ENCODE assay signal across 8 cellular contexts in the genomic region with DNA sequence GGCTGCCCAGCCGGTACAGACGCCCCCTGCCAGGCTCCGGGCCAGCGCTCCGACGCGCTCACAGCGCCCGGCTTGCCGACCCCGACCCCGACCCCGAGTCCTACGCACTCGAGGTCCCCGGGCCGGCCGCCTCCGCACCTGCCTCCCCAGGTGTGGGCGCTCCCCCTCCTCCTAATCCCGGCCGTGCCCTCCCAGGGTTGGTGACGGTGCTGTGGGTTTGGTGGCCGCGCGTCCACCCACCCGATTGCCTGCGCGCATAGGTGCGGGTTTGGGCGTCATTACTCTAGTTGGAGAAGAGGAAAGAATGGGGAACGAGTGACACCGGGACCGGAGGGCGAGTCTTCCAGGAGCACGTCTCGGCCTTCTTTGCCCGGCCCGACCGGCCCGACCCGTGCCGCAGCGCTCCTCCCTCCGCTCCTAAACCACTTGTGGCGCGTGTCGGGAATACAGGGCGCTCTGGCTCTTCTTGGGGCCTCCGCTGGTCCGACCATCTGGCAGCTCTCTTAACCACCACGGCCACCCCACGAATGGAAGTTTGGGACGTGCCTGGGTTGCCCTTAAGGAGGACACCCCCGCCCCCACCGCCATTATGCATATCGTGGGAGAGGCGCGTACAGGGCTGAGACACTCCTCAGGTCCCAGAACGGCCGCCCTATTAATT. TPM values are rescaled to one million over a fixed set of nuclear protein-coding genes. Genes with fewer than 3 reads are reported as not detected.
DNase-seq lines count a peak whose midpoint lies in the region; ATAC-seq, FAIRE-seq and TF ChIP-seq lines count a peak whose summit lies in the region.

No MANE protein-coding gene starts in this region.

- peak overlapping the region; percentile 62 for H3K27ac Mint-ChIP-seq in activated naive CD4-positive, alpha-beta T cell treated with anti-CD3 and anti-CD28 coated beads, Interleukin-2, amount 50 U/mL, for 24 hours
- H3K27ac Mint-ChIP-seq in astrocyte (ENCODE audit: unreplicated experiment) = no peak overlapping the region

- intact Hi-C loops in gastrocnemius medialis (cut with DNase I; ENCODE audit: low total_unique reads) = loop anchor here (2.0 to 10.0 kb wide), 2 partner anchors 119 to 361 kb away; no protein-coding TSS in a partner anchor

- H3K4me1 ChIP-seq in astrocyte (ENCODE audit: insufficient read depth, low read length) = peaks cover 4% of the 10 kb centered on the region
- peaks cover 40% of the 10 kb centered on the region for H3K4me1 ChIP-seq in iPS-15b (ENCODE audit: control insufficient read depth, insufficient read depth, low read length)
- peaks cover 26 to 33% of the 10 kb centered on the region in 2 donors for H3K4me1 ChIP-seq in gastrocnemius medialis

- in situ Hi-C loops in gastrocnemius medialis (cut with MboI; ENCODE audit: low sequenced_read_pairs in 4 of 4) = loop anchor here in 2 of 4 donors (10.0 kb wide), 2 partner anchors 131 to 231 kb away; no protein-coding TSS in a partner anchor

- H3K27me3 ChIP-seq in astrocyte (ENCODE audit: insufficient read depth, low read length) (peaks cover 31% of the 10 kb centered on the region), iPS-15b (ENCODE audit: control insufficient read depth, insufficient read depth, low read length) (peaks cover 4% of the 10 kb centered on the region), gastrocnemius medialis (no peaks in the 10 kb centered on the region)

- no peak for FAIRE-seq in astrocyte (lab: Jason Lieb, UNC)

- no peaks in the 10 kb centered on the region for H3K4me1 Mint-ChIP-seq in activated naive CD4-positive, alpha-beta T cell treated with anti-CD3 and anti-CD28 coated beads, Interleukin-2, amount 50 U/mL, for 24 hours
- H3K4me1 Mint-ChIP-seq in astrocyte (ENCODE audit: low read depth, unreplicated experiment) = peaks cover 8% of the 10 kb centered on the region

- H3K4me3 ChIP-seq in astrocyte (ENCODE audit: insufficient read depth, low read depth, low read length) (peak overlapping the region; percentile 34), iPS-15b (ENCODE audit: low read depth, low read length) (peak overlapping the region; percentile 62), gastrocnemius medialis (peak overlapping the region; percentile 65 to 89 (median 82))

- DNase-seq in activated naive CD4-positive, alpha-beta T cell treated with Interleukin-2 at 50 U/mL for 16 hours = no peak
- DNase-seq in astrocyte (ENCODE audit: low read depth) (no peak), gastrocnemius medialis (peak; percentile 44 to 62), NCI-H2196 treated with DMSO at 0.1 percent for 48 hours (lab: John Stamatoyannopoulos, UW; ENCODE audit: unreplicated experiment) (no peak), DMS79 (lab: John Stamatoyannopoulos, UW) (no peak)
- no peak for DNase-seq in effector CD8-positive, alpha-beta T cell (lab: John Stamatoyannopoulos, UW)

- peaks cover 36% of the 10 kb centered on the region for H3K27me3 Mint-ChIP-seq in activated naive CD4-positive, alpha-beta T cell treated with anti-CD3 and anti-CD28 coated beads, Interleukin-2, amount 50 U/mL, for 24 hours
- H3K27me3 Mint-ChIP-seq in astrocyte (ENCODE audit: low read depth, unreplicated experiment) = peaks cover 23% of the 10 kb centered on the region

- H3K9ac ChIP-seq in astrocyte (ENCODE audit: low read length) = no peak overlapping the region
- H3K9ac ChIP-seq in iPS-15b (ENCODE audit: low read depth, low read length) = peak overlapping the region; percentile 29

- H3K4me2 ChIP-seq in astrocyte (ENCODE audit: low read length) = peak overlapping the region; percentile 88

- H4K20me1 ChIP-seq in astrocyte (ENCODE audit: insufficient read depth, low read length) = no peaks in the 10 kb centered on the region

- no peaks in the 10 kb centered on the region for H3K79me2 ChIP-seq in astrocyte (ENCODE audit: insufficient read depth, low read length)

- TF ChIP-seq POLR2A in gastrocnemius medialis (IDR thresholded peaks at IDR 0.05) = no peak

- H3K9me3 Mint-ChIP-seq in activated naive CD4-positive, alpha-beta T cell treated with anti-CD3 and anti-CD28 coated beads, Interleukin-2, amount 50 U/mL, for 24 hours = no peaks in the 10 kb centered on the region
- no peaks in the 10 kb centered on the region for H3K9me3 Mint-ChIP-seq in astrocyte (ENCODE audit: unreplicated experiment)

- H3K9me3 ChIP-seq in astrocyte (ENCODE audit: insufficient read depth, low read depth, low read length) (no peaks in the 10 kb centered on the region), iPS-15b (ENCODE audit: control insufficient read depth, insufficient read depth, low read length) (no peaks in the 10 kb centered on the region), gastrocnemius medialis (no peaks in the 10 kb centered on the region)

- H3K4me3 Mint-ChIP-seq in activated naive CD4-positive, alpha-beta T cell treated with anti-CD3 and anti-CD28 coated beads, Interleukin-2, amount 50 U/mL, for 24 hours = no peak overlapping the region
- H3K4me3 Mint-ChIP-seq in astrocyte (ENCODE audit: unreplicated experiment) = peak overlapping the region; percentile 90

- H3K36me3 ChIP-seq in astrocyte (ENCODE audit: insufficient read depth, low read length) = no peaks in the 10 kb centered on the region
- H3K36me3 ChIP-seq in iPS-15b (ENCODE audit: control insufficient read depth, insufficient read depth, low read length) = no peaks in the 10 kb centered on the region
- H3K36me3 ChIP-seq in gastrocnemius medialis = no peaks in the 10 kb centered on the region

- peak overlapping the region; percentile 79 for H2AFZ ChIP-seq in astrocyte (ENCODE audit: low read depth, low read length)

- H3K27ac ChIP-seq in astrocyte (ENCODE audit: low read depth, low read length) (no peak overlapping the region), gastrocnemius medialis (peak overlapping the region; percentile 94 to 99 (median 97))

- TF ChIP-seq CTCF in astrocyte (IDR thresholded peaks at IDR 0.05; ENCODE audit: insufficient read depth, low read depth, low read length) (no peak), gastrocnemius medialis (IDR thresholded peaks at IDR 0.05 in 4 of 5, conservative IDR thresholded peaks at IDR 0.05 in 1 of 5) (peak in 2 of 5 experiments; percentile 21 to 33)

- no peaks in the 10 kb centered on the region for H3K36me3 Mint-ChIP-seq in activated naive CD4-positive, alpha-beta T cell treated with anti-CD3 and anti-CD28 coated beads, Interleukin-2, amount 50 U/mL, for 24 hours
- H3K36me3 Mint-ChIP-seq in astrocyte (ENCODE audit: low read depth, unreplicated experiment) = no peaks in the 10 kb centered on the region

- ATAC-seq in gastrocnemius medialis = peak; percentile 35 to 45

RNA-seq across cellular contexts. Expression of a gene that starts 0.8 kb away (rescaled TPM):
- total RNA-seq in astrocyte (6.8 and 8.5 TPM in 2 replicates), gastrocnemius medialis (10 to 100 TPM; 20.1 to 60.0 (median 25.3) TPM)

Comparison
In these comparisons a context has a peak if more than half of its experiments do, and no peak if none do; other contexts are left out.
1. DNase-seq: peak in gastrocnemius medialis (2 of 2); none in activated naive CD4-positive, alpha-beta T cell treated with Interleukin-2 at 50 U/mL for 16 hours (single experiment), astrocyte (single experiment), NCI-H2196 treated with DMSO at 0.1 percent for 48 hours (single experiment), DMS79 (single experiment) and effector CD8-positive, alpha-beta T cell (single experiment).
2. Peak in every context shown above with its lines, with median percentiles within 50 percentile points of each other: H3K4me3 ChIP-seq.